ENCODE assay signal across 8 cellular contexts in the genomic region with DNA sequence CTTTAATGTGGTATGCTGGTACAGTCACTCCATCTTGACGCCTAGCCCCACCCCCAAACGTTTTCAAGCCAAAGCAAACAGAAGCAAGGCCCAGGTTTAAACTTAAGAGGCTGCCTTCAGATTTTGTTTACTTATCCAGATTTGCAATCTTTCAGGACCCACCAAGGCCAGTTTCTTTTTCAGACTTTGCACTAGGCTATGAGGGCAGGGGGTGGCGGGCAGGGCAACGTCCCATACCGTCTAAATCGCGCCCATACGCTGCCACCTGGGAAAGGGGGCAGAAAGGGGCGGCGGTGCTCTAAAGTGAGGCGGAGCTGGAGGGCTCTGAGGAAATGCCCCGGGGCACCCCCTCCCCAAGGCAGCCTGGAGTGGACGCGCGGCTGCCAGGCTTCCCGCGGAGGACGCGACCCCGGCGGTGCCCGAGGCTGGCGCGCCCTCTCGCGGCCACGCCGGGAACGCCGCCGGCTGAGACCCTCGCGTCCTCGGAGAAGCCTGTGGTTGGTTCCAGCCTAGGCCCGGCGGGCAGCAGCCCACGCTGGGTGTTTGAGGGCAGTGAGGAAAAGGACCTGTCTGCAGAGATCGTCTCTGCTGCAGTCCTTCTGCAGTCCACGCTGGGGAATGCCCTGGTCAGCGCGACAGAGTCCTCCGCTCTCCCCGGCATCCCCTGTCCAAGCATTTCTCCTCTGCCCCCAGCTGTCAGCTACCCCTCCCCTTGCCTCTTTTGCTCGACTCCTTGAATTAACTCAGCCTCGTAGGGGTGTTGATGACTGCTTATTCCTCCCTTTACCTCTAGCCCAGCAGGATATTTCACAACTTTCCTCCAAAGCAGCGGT.
DNase-seq lines count a peak whose midpoint lies in the region; ATAC-seq, FAIRE-seq and TF ChIP-seq lines count a peak whose summit lies in the region.

No MANE protein-coding gene starts in this region.

- CTCF ChIA-PET in activated CD4-positive, alpha-beta memory T cell treated with anti-CD3 and anti-CD28 coated beads for 36 hours (lab: Charles Lee) = interaction anchor here (0.6 to 2.3 kb wide), 6 partner anchors 14 to 484 kb away, joined by 3 to 7 read pairs (median 4); a partner anchor contains a TSS
- CTCF ChIA-PET in H1 (lab: Charles Lee; ENCODE audit: partially characterized antibody) = interaction anchor here (0.8 to 4.9 kb wide), 20 partner anchors 10 to 487 kb away, joined by 3 to 22 read pairs (median 5); no protein-coding TSS in a partner anchor

- no peaks in the 10 kb centered on the region for H3K79me1 ChIP-seq in H1 (ENCODE audit: low read depth, low read length)

- no peak overlapping the region for H4K8ac ChIP-seq in H1 (ENCODE audit: extremely low read depth, insufficient read depth, low read length)

- H3K36me3 Mint-ChIP-seq in activated CD4-positive, alpha-beta memory T cell treated with anti-CD3 and anti-CD28 coated beads for 36 hours = no peaks in the 10 kb centered on the region
- no peaks in the 10 kb centered on the region for H3K36me3 Mint-ChIP-seq in stimulated activated effector memory CD8-positive, alpha-beta T cell treated with anti-CD3 and anti-CD28 coated beads, Interleukin-12 subunit alpha, Interleukin-12 subunit beta, amount 100 ng/mL, for 72 hours

- H2BK5ac ChIP-seq in H1 (ENCODE audit: low read depth, low read length) = no peak overlapping the region

- H3K4me2 ChIP-seq in H1 (ENCODE audit: insufficient read depth in 1 of 2, low read depth in 2 of 2, low read length in 2 of 2) = peak overlapping the region; percentile 16 to 72; a peak in 3 of 4 replicates

- no peaks in the 10 kb centered on the region for H3K79me2 ChIP-seq in H1 (ENCODE audit: control insufficient read depth in 1 of 2, insufficient read depth in 2 of 2, low read length in 2 of 2)

- no peak overlapping the region for H3K23ac ChIP-seq in H1 (ENCODE audit: insufficient read length)

- H4K5ac ChIP-seq in H1 (ENCODE audit: insufficient read length, low read depth, low read length) = no peak overlapping the region

- no peak overlapping the region for H3K27ac Mint-ChIP-seq in activated CD4-positive, alpha-beta memory T cell treated with anti-CD3 and anti-CD28 coated beads for 36 hours
- H3K27ac Mint-ChIP-seq in stimulated activated effector memory CD8-positive, alpha-beta T cell treated with anti-CD3 and anti-CD28 coated beads, Interleukin-12 subunit alpha, Interleukin-12 subunit beta, amount 100 ng/mL, for 72 hours = no peak overlapping the region

- no peak for TF ChIP-seq EP300 in H1 (IDR thresholded peaks at IDR 0.05; ENCODE audit: borderline replicate concordance in 1 of 2, low read depth in 2 of 2, low read length in 2 of 2)

- peaks cover under 1% of the 10 kb centered on the region for H3K27me3 Mint-ChIP-seq in activated CD4-positive, alpha-beta memory T cell treated with anti-CD3 and anti-CD28 coated beads for 36 hours

- no peak overlapping the region for H2BK15ac ChIP-seq in H1 (ENCODE audit: low read length)

- peak; percentile 94 to 96 for TF ChIP-seq RAD21 in H1 (IDR thresholded peaks at IDR 0.05 in 1 of 2, conservative IDR thresholded peaks at IDR 0.05 in 1 of 2; ENCODE audit: low read depth in 2 of 2, low read length in 2 of 2)

- no peaks in the 10 kb centered on the region for H4K20me1 ChIP-seq in H1 (replicated peaks in 1 of 2; ENCODE audit: control insufficient read depth in 1 of 2, insufficient read depth in 2 of 2, low read length in 2 of 2)

- no peak overlapping the region for H2BK120ac ChIP-seq in H1 (replicated peaks; ENCODE audit: low read depth, low read length)

- H3K4me3 Mint-ChIP-seq in activated CD4-positive, alpha-beta memory T cell treated with anti-CD3 and anti-CD28 coated beads for 36 hours = peak overlapping the region; percentile 45
- peak overlapping the region; percentile 61 for H3K4me3 Mint-ChIP-seq in stimulated activated effector memory CD8-positive, alpha-beta T cell treated with anti-CD3 and anti-CD28 coated beads, Interleukin-12 subunit alpha, Interleukin-12 subunit beta, amount 100 ng/mL, for 72 hours

- no peaks in the 10 kb centered on the region for H3K9me3 Mint-ChIP-seq in activated CD4-positive, alpha-beta memory T cell treated with anti-CD3 and anti-CD28 coated beads for 36 hours
- no peaks in the 10 kb centered on the region for H3K9me3 Mint-ChIP-seq in stimulated activated effector memory CD8-positive, alpha-beta T cell treated with anti-CD3 and anti-CD28 coated beads, Interleukin-12 subunit alpha, Interleukin-12 subunit beta, amount 100 ng/mL, for 72 hours

- H2BK12ac ChIP-seq in H1 (ENCODE audit: low read depth, low read length) = no peak overlapping the region

- H2AK5ac ChIP-seq in H1 (ENCODE audit: low read depth, low read length) = no peak overlapping the region

- H2AFZ ChIP-seq in H1 (ENCODE audit: low read length) = peak overlapping the region; percentile 98

- H3K4ac ChIP-seq in H1 (replicated peaks; ENCODE audit: insufficient read length, low read depth, low read length) = no peak overlapping the region

- H3K27ac ChIP-seq in H1 (ENCODE audit: low read depth, low read length) = no peak overlapping the region
- no peak overlapping the region for H3K27ac ChIP-seq in mucosa of rectum (ENCODE audit: low read depth in 2 of 2, low read length in 2 of 2)

- WGBS in H1 (ENCODE audit: extremely low coverage in 1 of 2, insufficient coverage in 1 of 2, insufficient read length in 1 of 2, insufficient replicate concordance in 2 of 2, low coverage in 1 of 2, low lambda C conversion rate in 2 of 2, missing lambda C conversion rate in 1 of 2), 2 experiments = 16% methylated on average over 40 of the region's 46 CpGs; no CpG with 5 or more reads in 1 of the 2 experiments

- DNase-seq in NCI-H2081 (lab: John Stamatoyannopoulos, UW) (peak; percentile 8 to 24), NCI-H2081 treated with DMSO at 0.1 percent for 48 hours (lab: John Stamatoyannopoulos, UW) (no peak), NCI-H2171 treated with DMSO at 0.1 percent for 48 hours (lab: John Stamatoyannopoulos, UW) (peak; percentile 35), H1 (ENCODE audit: low read depth in 1 of 2, low spot score in 2 of 2) (peak in 1 of 2 experiments; percentile 88), pons (ENCODE audit: low spot score) (no peak)
- DNase-seq in activated CD4-positive, alpha-beta memory T cell treated with anti-CD3 and anti-CD28 coated beads for 36 hours = peak; percentile 60
- DNase-seq in stimulated activated effector memory CD8-positive, alpha-beta T cell treated with anti-CD3 and anti-CD28 coated beads, Interleukin-12 subunit alpha, Interleukin-12 subunit beta, amount 100 ng/mL, for 72 hours (ENCODE audit: low spot score in 2 of 2) = peak; percentile 74 to 78

- H3K4me1 ChIP-seq in H1 (replicated peaks in 1 of 4; ENCODE audit: control insufficient read depth in 3 of 4, insufficient read depth in 4 of 4, low read length in 3 of 4) (peaks cover 0 to 3% (median 1%) of the 10 kb centered on the region in 4 experiments; a peak in 2 of 7 replicates), mucosa of rectum (ENCODE audit: control insufficient read depth in 2 of 2, insufficient read depth in 2 of 2, low read length in 2 of 2) (peaks cover 0 to 3% of the 10 kb centered on the region in 2 donors)

- H4K91ac ChIP-seq in H1 (replicated peaks; ENCODE audit: insufficient read length, low read length) = no peak overlapping the region

- H3K4me1 Mint-ChIP-seq in activated CD4-positive, alpha-beta memory T cell treated with anti-CD3 and anti-CD28 coated beads for 36 hours (ENCODE audit: low read depth) = peaks cover 5% of the 10 kb centered on the region
- H3K4me1 Mint-ChIP-seq in stimulated activated effector memory CD8-positive, alpha-beta T cell treated with anti-CD3 and anti-CD28 coated beads, Interleukin-12 subunit alpha, Interleukin-12 subunit beta, amount 100 ng/mL, for 72 hours = peaks cover 7% of the 10 kb centered on the region

- FAIRE-seq in H1 (lab: Jason Lieb, UNC) = no peak

- peak overlapping the region; percentile 48; the same call in 1 of the 2 replicates for H3K18ac ChIP-seq in H1 (ENCODE audit: extremely low read depth, low read length)

- no peak overlapping the region for H3K9ac ChIP-seq in H1 (replicated peaks in 1 of 4; ENCODE audit: extremely low read depth in 1 of 4, low read depth in 3 of 4, low read length in 3 of 4)
- peak overlapping the region in 1 of 2 donors; percentile 21 for H3K9ac ChIP-seq in mucosa of rectum (ENCODE audit: low read depth in 1 of 2, low read length in 2 of 2)

- POLR2A ChIA-PET in activated CD4-positive, alpha-beta memory T cell treated with anti-CD3 and anti-CD28 coated beads for 36 hours (lab: Charles Lee) = no interaction called here
- POLR2A ChIA-PET in H1 (lab: Charles Lee; ENCODE audit: partially characterized antibody) = no interaction called here

- H3K56ac ChIP-seq in H1 (replicated peaks; ENCODE audit: insufficient read length, low read depth, low read length) = no peak overlapping the region

- TF ChIP-seq CTCF in H1 (IDR thresholded peaks at IDR 0.05; ENCODE audit: control extremely low read depth in 1 of 3, insufficient read depth in 1 of 3, low read depth in 1 of 3, low read length in 3 of 3) = peak; percentile 87 to 94 (median 91)

- TF ChIP-seq POLR2A in H1 (IDR thresholded peaks at IDR 0.05; ENCODE audit: control extremely low read depth in 1 of 2, low read depth in 2 of 2, low read length in 2 of 2) = no peak

- no peak overlapping the region for H3K14ac ChIP-seq in H1 (ENCODE audit: insufficient read length)

- H3K4me3 ChIP-seq in H1 (ENCODE audit: extremely low read depth in 1 of 4, insufficient read depth in 2 of 4, low read depth in 3 of 4, low read length in 4 of 4) (peak overlapping the region in 2 of 4 experiments; percentile 23 to 54; a peak in 5 of 8 replicates), mucosa of rectum (ENCODE audit: low read length in 2 of 2) (peak overlapping the region; percentile 31 to 53)

- no peaks in the 10 kb centered on the region for H3K9me3 ChIP-seq in H1 (ENCODE audit: insufficient read depth in 2 of 2, low read depth in 1 of 2, low read length in 1 of 2)
- H3K9me3 ChIP-seq in mucosa of rectum (ENCODE audit: control insufficient read depth in 2 of 2, low read length in 2 of 2) = no peaks in the 10 kb centered on the region

- H2BK20ac ChIP-seq in H1 (ENCODE audit: low read length) = no peak overlapping the region

- H3K36me3 ChIP-seq in H1 (ENCODE audit: control insufficient read depth in 2 of 4, insufficient read depth in 4 of 4, low read length in 3 of 4) = no peaks in the 10 kb centered on the region
- H3K36me3 ChIP-seq in mucosa of rectum (ENCODE audit: control insufficient read depth in 2 of 2, insufficient read depth in 2 of 2, low read length in 2 of 2) = no peaks in the 10 kb centered on the region

- peak; percentile 86 for ATAC-seq in stimulated activated effector memory CD8-positive, alpha-beta T cell treated with anti-CD3 and anti-CD28 coated beads, Interleukin-12 subunit alpha, Interleukin-12 subunit beta, amount 100 ng/mL, for 72 hours

- peaks cover 0 to 13% (median 6%) of the 10 kb centered on the region in 4 experiments; a peak in 4 of 7 replicates for H3K27me3 ChIP-seq in H1 (replicated peaks in 1 of 4; ENCODE audit: control insufficient read depth in 3 of 4, extremely low read depth in 1 of 4, insufficient read depth in 3 of 4, low read length in 3 of 4)
- H3K27me3 ChIP-seq in mucosa of rectum (ENCODE audit: control insufficient read depth in 2 of 2, insufficient read depth in 2 of 2, low read length in 2 of 2) = no peaks in the 10 kb centered on the region

- H3K23me2 ChIP-seq in H1 (ENCODE audit: low read depth, low read length) = peaks cover 5% of the 10 kb centered on the region; the same call in 1 of the 2 replicates

- intact Hi-C loops in activated CD4-positive, alpha-beta memory T cell treated with anti-CD3 and anti-CD28 coated beads for 36 hours (cut with micrococcal nuclease) = loop anchor here (1.0 kb wide), 1 partner anchor 484 kb away; no protein-coding TSS in a partner anchor

Comparison
In these comparisons a context has a peak if more than half of its experiments do, and no peak if none do; other contexts are left out.
1. DNase-seq: peak in NCI-H2081 (2 of 2), NCI-H2171 treated with DMSO at 0.1 percent for 48 hours (single experiment), activated CD4-positive, alpha-beta memory T cell treated with anti-CD3 and anti-CD28 coated beads for 36 hours (single experiment) and stimulated activated effector memory CD8-positive, alpha-beta T cell treated with anti-CD3 and anti-CD28 coated beads, Interleukin-12 subunit alpha, Interleukin-12 subunit beta, amount 100 ng/mL, for 72 hours (2 of 2); none in NCI-H2081 treated with DMSO at 0.1 percent for 48 hours (single experiment) and pons (single experiment).